Comparison of ENCODE assay signal across 1 cellular context in genomic region chr16:424623-425081, GRCh38.
TF ChIP-seq lines count a peak whose summit lies in the region.

No MANE protein-coding gene starts in this region.

TF ChIP-seq in H1, 55 proteins besides CTCF, POLR2A, EP300 and RAD21:
- TF ChIP-seq, protein P1, sequence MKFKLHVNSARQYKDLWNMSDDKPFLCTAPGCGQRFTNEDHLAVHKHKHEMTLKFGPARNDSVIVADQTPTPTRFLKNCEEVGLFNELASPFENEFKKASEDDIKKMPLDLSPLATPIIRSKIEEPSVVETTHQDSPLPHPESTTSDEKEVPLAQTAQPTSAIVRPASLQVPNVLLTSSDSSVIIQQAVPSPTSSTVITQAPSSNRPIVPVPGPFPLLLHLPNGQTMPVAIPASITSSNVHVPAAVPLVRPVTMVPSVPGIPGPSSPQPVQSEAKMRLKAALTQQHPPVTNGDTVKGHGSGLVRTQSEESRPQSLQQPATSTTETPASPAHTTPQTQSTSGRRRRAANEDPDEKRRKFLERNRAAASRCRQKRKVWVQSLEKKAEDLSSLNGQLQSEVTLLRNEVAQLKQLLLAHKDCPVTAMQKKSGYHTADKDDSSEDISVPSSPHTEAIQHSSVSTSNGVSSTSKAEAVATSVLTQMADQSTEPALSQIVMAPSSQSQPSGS (IDR thresholded peaks at IDR 0.05; ENCODE audit: low read length), result no peak
- TF ChIP-seq BACH1 (IDR thresholded peaks at IDR 0.05; ENCODE audit: low read length) (no peak), SUZ12 (IDR thresholded peaks at IDR 0.05; ENCODE audit: low read length) (peak; percentile 85), GABPA (IDR thresholded peaks at IDR 0.05; ENCODE audit: borderline replicate concordance, insufficient read depth, low read length) (no peak), EZH2 (IDR thresholded peaks at IDR 0.05; ENCODE audit: low read depth, low read length, severe bottlenecking) (peak; percentile 78), RNF2 (IDR thresholded peaks at IDR 0.05; ENCODE audit: borderline replicate concordance, low read depth, low read length, missing control alignments, poor library complexity, severe bottlenecking) (peak; percentile 60)
